18 cellular contexts compared by ENCODE assay signal in the genomic region with DNA sequence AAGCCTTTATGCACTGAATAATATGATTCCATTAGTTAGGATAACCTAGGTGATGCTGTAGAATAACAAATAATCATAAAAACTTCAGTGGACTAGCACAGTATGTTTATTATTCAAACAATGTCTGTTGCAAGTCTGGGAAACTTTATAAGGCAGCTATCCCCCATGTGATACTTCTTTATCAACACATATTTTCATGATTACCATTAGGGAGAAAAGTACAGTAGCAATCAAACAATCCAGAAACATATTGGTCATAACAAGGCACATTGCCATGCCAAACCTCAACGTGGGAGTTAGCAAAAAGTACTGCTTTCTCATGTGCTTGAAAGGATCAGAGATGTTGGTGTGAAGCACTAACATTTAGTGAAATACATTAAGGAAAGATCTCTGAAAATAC. TPM values are rescaled to one million over a fixed set of nuclear protein-coding genes. Genes with fewer than 3 reads are reported as not detected.
DNase-seq lines count a peak whose midpoint lies in the region; ATAC-seq, FAIRE-seq and TF ChIP-seq lines count a peak whose summit lies in the region.
"Had no signal": no experiment of that assay in that cellular context is flagged by ENCODE, and none has a peak within 500 bp of the region (broad histone marks: within the 10 kb centered on the region; RNA-seq: fewer than 3 reads in every experiment).

No MANE protein-coding gene starts in this region.

- in situ Hi-C loops in HAP-1 (cut with MboI; ENCODE audit: low sequenced_read_pairs), result loop anchor here (25.0 kb wide), 1 partner anchor 374 kb away; no protein-coding TSS in a partner anchor

- TF ChIP-seq POLR2A in H54 (IDR thresholded peaks at IDR 0.05; ENCODE audit: low read depth, low read length), result no peak

- H3K4me3 ChIP-seq in AG04450 (ENCODE audit: low read depth, low read length) (no peak overlapping the region), foreskin fibroblast (ENCODE audit: low read depth in 1 of 2, low read length in 2 of 2) (no peak overlapping the region), HAP-1 (no peak overlapping the region)
- H3K4me3 ChIP-seq: left lung, tibial artery had no signal

- DNase-seq in AG04450 (ENCODE audit: low read depth, low spot score) (peak; percentile 77), H54 (ENCODE audit: insufficient read length, low spot score) (no peak), astrocyte of the hippocampus (ENCODE audit: low read depth, low spot score) (peak; percentile 72), foreskin fibroblast (peak; percentile 77 to 87), GOT3 (lab: John Stamatoyannopoulos, UW) (no peak), NCI-H146 (lab: John Stamatoyannopoulos, UW) (no peak), HAP-1 (ENCODE audit: low spot score in 2 of 2) (no peak)
- DNase-seq: activated CD4-positive, alpha-beta T cell treated with anti-CD3 and anti-CD28 coated beads, Interleukin-2, amount 10 ng/mL, durations not matched to agents 24 days and 14 days; activated effector memory CD4-positive, alpha-beta T cell treated with anti-CD3 and anti-CD28 coated beads, Interleukin-2, amount 50 U/mL, for 16 hours; amygdala; left lung; NCI-H187; nucleus accumbens; stimulated activated CD4-positive, alpha-beta T cell treated with anti-CD3 and anti-CD28 coated beads, Interleukin-15, amount 100 ng/mL, for 24 hours; stimulated activated naive B cell treated with anti-CD40 and anti-IgM and Interleukin-4, amounts not matched to agents 10 μg/mL and 1 μg/mL and 100 μg/mL, for 72 hours; tibial artery had no signal

- POLR2A ChIA-PET in AG04450 (lab: Yijun Ruan, JAX), result no interaction called here

- no peaks in the 10 kb centered on the region for H3K27me3 ChIP-seq in AG04450 (ENCODE audit: control insufficient read depth, insufficient read depth, low read length)
- no peaks in the 10 kb centered on the region for H3K27me3 ChIP-seq in HAP-1 (ENCODE audit: low read depth)
- H3K27me3 ChIP-seq: left lung, tibial artery had no signal

- no peak overlapping the region for H3K27ac ChIP-seq in AG04450 (ENCODE audit: low read depth, low read length)
- H3K27ac ChIP-seq: left lung, tibial artery had no signal

- FAIRE-seq in H54 (lab: Jason Lieb, UNC), result peak; percentile 58
- FAIRE-seq: RCC 7860 had no signal

- ATAC-seq in HG03025 (IDR thresholded peaks at IDR 0.05; ENCODE audit: low FRiP score, unreplicated experiment), result no peak
- ATAC-seq: left lung; stimulated activated naive B cell treated with anti-CD40 and anti-IgM and Interleukin-4, amounts not matched to agents 10 μg/mL and 1 μg/mL and 100 μg/mL, for 72 hours had no signal

- CTCF ChIA-PET in AG04450 (lab: Charles Lee), result interaction anchor here (1.0 kb wide), 1 partner anchor 219 kb away, joined by 4 read pairs; no protein-coding TSS in a partner anchor

- H3K4me1 ChIP-seq in HAP-1, result no peaks in the 10 kb centered on the region
- H3K4me1 ChIP-seq: left lung, tibial artery had no signal

- TF ChIP-seq CTCF in AG04450 (IDR thresholded peaks at IDR 0.05; ENCODE audit: low read depth, low read length) (no peak), foreskin fibroblast (IDR thresholded peaks at IDR 0.05; ENCODE audit: low read depth, low read length) (no peak)

- H3K36me3 ChIP-seq in HAP-1 (replicated peaks), result no peaks in the 10 kb centered on the region
- H3K36me3 ChIP-seq: left lung, tibial artery had no signal

- H3K9me3 ChIP-seq in AG04450 (ENCODE audit: control insufficient read depth, insufficient read depth, low read length) (peaks cover 3% of the 10 kb centered on the region), HAP-1 (no peaks in the 10 kb centered on the region)
- H3K9me3 ChIP-seq: tibial artery had no signal

RNA-seq across cellular contexts. Expression of a gene that starts 35.5 kb away (rescaled TPM):
- not detected in 2 replicates for polyA plus RNA-seq in AG04450 (2011; rRNA removed)
- not detected in 2 replicates for polyA minus RNA-seq in AG04450 (2011; rRNA and poly(A)+ RNA removed)

Comparison
In these comparisons a context has a peak if more than half of its experiments do, and no peak if none do; other contexts are left out.
1. DNase-seq: peak in AG04450 (single experiment), astrocyte of the hippocampus (single experiment) and foreskin fibroblast (2 of 2); none in H54 (single experiment), GOT3 (single experiment), NCI-H146 (single experiment) and HAP-1 (0 of 2).